ENCODE assay signal across 18 cellular contexts in genomic region chr16:87241135-87241771, GRCh38.
DNase-seq lines count a peak whose midpoint lies in the region; ATAC-seq, FAIRE-seq and TF ChIP-seq lines count a peak whose summit lies in the region.
"Had no signal": no experiment of that assay in that cellular context is flagged by ENCODE, and none has a peak within 500 bp of the region (broad histone marks: within the 10 kb centered on the region; RNA-seq: fewer than 3 reads in every experiment).

No MANE protein-coding gene starts in this region.

- ATAC-seq in WTC11, result no peak
- ATAC-seq in left lobe of liver, result peak; percentile 32
- no peak for ATAC-seq in HG02840 (IDR thresholded peaks at IDR 0.05; ENCODE audit: low FRiP score, unreplicated experiment)
- ATAC-seq in pancreas, result no peak
- ATAC-seq: GM23338 had no signal

- H3K36me3 ChIP-seq in transverse colon, result no peaks in the 10 kb centered on the region
- no peaks in the 10 kb centered on the region for H3K36me3 ChIP-seq in pancreas

- H3K4me3 ChIP-seq in LNCaP clone FGC (ENCODE audit: low read depth, low read length) (peak overlapping the region; percentile 6), transverse colon (no peak overlapping the region), pancreas (no peak overlapping the region)
- H3K4me3 ChIP-seq: GM23338 had no signal

- H3K4me1 ChIP-seq in transverse colon (peaks cover 0 to 7% (median 3%) of the 10 kb centered on the region in 4 donors), pancreas (no peaks in the 10 kb centered on the region)

- H3K9me3 Mint-ChIP-seq in WTC11, result no peaks in the 10 kb centered on the region
- H3K9me3 Mint-ChIP-seq: CD4-positive, alpha-beta memory T cell; GM23338 had no signal

- H3K9me3 ChIP-seq in transverse colon, result no peaks in the 10 kb centered on the region
- H3K9me3 ChIP-seq in pancreas, result no peaks in the 10 kb centered on the region

- no peak overlapping the region for H3K4me3 Mint-ChIP-seq in WTC11
- H3K4me3 Mint-ChIP-seq: B cell; CD4-positive, alpha-beta memory T cell; GM23338 had no signal

- no peak overlapping the region for H3K27ac Mint-ChIP-seq in WTC11
- H3K27ac Mint-ChIP-seq: B cell; CD4-positive, alpha-beta memory T cell; GM23338 had no signal

- no peaks in the 10 kb centered on the region for H3K27me3 Mint-ChIP-seq in WTC11 (ENCODE audit: low read depth)

- H3K27me3 ChIP-seq in transverse colon, result peaks cover 5% of the 10 kb centered on the region
- H3K27me3 ChIP-seq in pancreas, result no peaks in the 10 kb centered on the region

- no peaks in the 10 kb centered on the region for H3K36me3 Mint-ChIP-seq in WTC11
- H3K36me3 Mint-ChIP-seq: CD4-positive, alpha-beta memory T cell had no signal

- in situ Hi-C loops in transverse colon (cut with MboI; ENCODE audit: low pct_ligation_motif_present in 1 of 4, low pct_unique_long_range_greater_than_20kb in 1 of 4, low sequenced_read_pairs in 3 of 4), result no loop called here

- H3K27ac ChIP-seq in transverse colon (no peak overlapping the region), pancreas (no peak overlapping the region)

- FAIRE-seq in pancreas (lab: Jason Lieb, UNC), result no peak

- TF ChIP-seq EP300 in transverse colon (IDR thresholded peaks at IDR 0.05; ENCODE audit: low read depth), result no peak

- TF ChIP-seq CTCF in LNCaP clone FGC (IDR thresholded peaks at IDR 0.05; ENCODE audit: control insufficient read depth, extremely low read depth, insufficient read depth) (no peak), WTC11 (IDR thresholded peaks at IDR 0.05) (no peak), transverse colon (IDR thresholded peaks at IDR 0.05) (no peak), pancreas (IDR thresholded peaks at IDR 0.05) (no peak)

- WGBS in transverse colon (ENCODE audit: low coverage in 1 of 2), 2 donors, result 60 to 69% methylated on average over 10 to 15 of the region's 15 CpGs
- 61 to 65% methylated on average over 15 of the region's 15 CpGs for WGBS in pancreas, 2 donors

- peaks cover 30% of the 10 kb centered on the region for H3K4me1 Mint-ChIP-seq in WTC11

- intact Hi-C loops in transverse colon (cut with DNase I; ENCODE audit: low total_unique reads), result no loop called here
- intact Hi-C loops in pancreas (cut with DNase I), result no loop called here

- POLR2A ChIA-PET in WTC11 (lab: Charles Lee), result no interaction called here

- TF ChIP-seq POLR2A in transverse colon (IDR thresholded peaks at IDR 0.05), result no peak

- DNase-seq in LNCaP clone FGC (ENCODE audit: low read depth), result no peak
- no peak for DNase-seq in WTC11 (ENCODE audit: low spot score)
- DNase-seq in left lobe of liver (ENCODE audit: low spot score), result no peak
- DNase-seq in transverse colon, result peak; percentile 35
- no peak for DNase-seq in NCI-H2196 (lab: John Stamatoyannopoulos, UW; ENCODE audit: unreplicated experiment)
- DNase-seq in pancreas, result no peak
- DNase-seq: CD4-positive, alpha-beta memory T cell; DND-41; GDM1; NCI-H1092; NCI-H1694; NCI-H2107; NCI-H446; NCI-H748 treated with DMSO at 0.1 percent for 48 hours; SHP77 treated with DMSO at 0.1 percent for 48 hours had no signal

- CTCF ChIA-PET in WTC11 (lab: Charles Lee), result interaction anchor here (1.4 to 1.9 kb wide), 2 partner anchors 38 kb away, joined by 5 to 6 read pairs; no protein-coding TSS in a partner anchor

TF ChIP-seq in WTC11, 78 proteins besides CTCF, POLR2A, EP300 and RAD21:
- TF ChIP-seq GABPB1 (CRISPR knock-in tag; IDR thresholded peaks at IDR 0.05) (peak; percentile 22), HMGA2 (CRISPR knock-in tag; IDR thresholded peaks at IDR 0.05) (no peak)
- TF ChIP-seq, protein P1, sequence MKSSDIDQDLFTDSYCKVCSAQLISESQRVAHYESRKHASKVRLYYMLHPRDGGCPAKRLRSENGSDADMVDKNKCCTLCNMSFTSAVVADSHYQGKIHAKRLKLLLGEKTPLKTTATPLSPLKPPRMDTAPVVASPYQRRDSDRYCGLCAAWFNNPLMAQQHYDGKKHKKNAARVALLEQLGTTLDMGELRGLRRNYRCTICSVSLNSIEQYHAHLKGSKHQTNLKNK (CRISPR knock-in tag; IDR thresholded peaks at IDR 0.05), result no peak
